Comparison of ENCODE assay signal across 9 cellular contexts in the genomic region with DNA sequence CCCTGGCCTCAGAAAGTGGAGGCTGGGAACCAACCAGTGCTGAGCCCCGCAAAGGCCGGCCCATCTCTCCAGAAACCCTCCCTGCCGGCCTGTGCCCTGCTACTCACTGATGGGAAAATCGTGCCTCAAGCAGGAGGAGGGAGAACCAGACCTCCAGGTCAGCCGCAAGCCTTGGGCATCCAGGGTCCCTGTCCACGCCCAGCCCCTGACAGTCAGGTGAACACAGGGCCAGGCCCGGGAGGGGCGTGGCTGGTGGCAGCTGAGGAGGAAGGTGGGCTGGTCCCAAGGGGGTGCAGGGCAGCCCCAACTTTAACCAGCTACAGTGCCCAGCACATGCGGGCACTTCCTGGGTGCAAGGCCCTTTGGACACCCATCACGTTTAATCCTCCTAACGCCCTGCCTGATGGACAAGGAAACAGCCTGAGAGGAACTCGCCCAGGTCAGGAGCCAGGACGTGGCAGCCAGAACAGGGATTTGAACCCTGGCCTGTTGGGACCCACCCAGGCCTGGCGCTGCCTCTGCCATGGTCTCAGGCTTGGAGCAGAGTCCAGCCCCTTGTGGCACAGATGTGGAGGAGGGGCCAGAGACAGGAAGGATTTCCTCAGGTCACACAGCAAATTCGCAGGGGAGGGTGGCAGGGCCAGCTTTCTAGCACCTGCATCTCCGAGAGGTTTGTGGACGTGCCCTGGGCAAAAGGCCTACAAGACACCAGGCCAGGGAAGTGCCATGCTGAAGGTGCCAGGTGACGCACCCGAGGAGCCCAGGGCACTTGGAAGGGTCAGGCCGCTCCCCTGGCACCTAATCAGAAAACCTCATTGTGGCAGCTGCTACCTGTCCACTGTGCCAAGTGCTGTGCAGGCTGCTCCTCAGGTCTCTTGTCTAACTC. TPM values are rescaled to one million over a fixed set of nuclear protein-coding genes. Genes with fewer than 3 reads are reported as not detected.
A peak's percentile ranks its signal among the peaks of the same experiment; 100 is the strongest.
DNase-seq lines count a peak whose midpoint lies in the region; ATAC-seq and TF ChIP-seq lines count a peak whose summit lies in the region.
"Had no signal": no experiment of that assay in that cellular context is flagged by ENCODE, and none has a peak within 500 bp of the region (broad histone marks: within the 10 kb centered on the region; RNA-seq: fewer than 3 reads in every experiment).

No MANE protein-coding gene starts in this region.

- peak overlapping the region; percentile 87 for H3K27ac Mint-ChIP-seq in T-helper 2 cell treated with Interferon-gamma antibody and Interleukin-4, amounts not matched to agents 5 μg/mL and 100 μg/mL, for 36 hours
- H3K27ac Mint-ChIP-seq in activated T-helper 1 cell treated with anti-CD3 and anti-CD28 coated beads, Interleukin-12 subunit alpha, Interleukin-12 subunit beta, Interleukin-2, Interleukin-4 antibody, amounts not matched to agents 30 ng/mL and 10 ng/mL and 1 ng/mL, durations not matched to agents 14 hours and 24 hours and 36 hours = peak overlapping the region; percentile 77
- peak overlapping the region; percentile 90 for H3K27ac Mint-ChIP-seq in stimulated activated effector memory CD8-positive, alpha-beta T cell treated with anti-CD3 and anti-CD28 coated beads, Interleukin-12 subunit alpha, Interleukin-12 subunit beta, amount 100 ng/mL, for 72 hours
- H3K27ac Mint-ChIP-seq in Calu3 (ENCODE audit: unreplicated experiment) = no peak overlapping the region

- WGBS in right cardiac atrium = 80% methylated on average over 20 of the region's 20 CpGs

- H3K27me3 ChIP-seq in right cardiac atrium (ENCODE audit: control insufficient read depth, insufficient read depth) = no peaks in the 10 kb centered on the region

- H3K36me3 Mint-ChIP-seq in T-helper 2 cell treated with Interferon-gamma antibody and Interleukin-4, amounts not matched to agents 5 μg/mL and 100 μg/mL, for 36 hours (ENCODE audit: low read depth) = peaks cover 2% of the 10 kb centered on the region
- peaks cover 7% of the 10 kb centered on the region for H3K36me3 Mint-ChIP-seq in activated T-helper 1 cell treated with anti-CD3 and anti-CD28 coated beads, Interleukin-12 subunit alpha, Interleukin-12 subunit beta, Interleukin-2, Interleukin-4 antibody, amounts not matched to agents 30 ng/mL and 10 ng/mL and 1 ng/mL, durations not matched to agents 14 hours and 24 hours and 36 hours (ENCODE audit: low read depth)
- H3K36me3 Mint-ChIP-seq in stimulated activated effector memory CD8-positive, alpha-beta T cell treated with anti-CD3 and anti-CD28 coated beads, Interleukin-12 subunit alpha, Interleukin-12 subunit beta, amount 100 ng/mL, for 72 hours = peaks cover 75% of the 10 kb centered on the region
- H3K36me3 Mint-ChIP-seq in Calu3 (ENCODE audit: insufficient read depth, unreplicated experiment) = peaks cover 5% of the 10 kb centered on the region

- CTCF ChIA-PET in Calu3 (lab: Charles Lee) = interaction anchor here (1.3 kb wide), 1 partner anchor 28 kb away, joined by 3 read pairs; no protein-coding TSS in a partner anchor

- peaks cover 46% of the 10 kb centered on the region for H3K4me1 ChIP-seq in right cardiac atrium (ENCODE audit: control insufficient read depth, insufficient read depth, low read length)

- H3K4me3 ChIP-seq in right cardiac atrium (ENCODE audit: low read length) = no peak overlapping the region

- BruUV-seq in Calu3 (replicated peaks; lab: Mats Ljungman, UMichigan) = no TSS peak

- H3K4me3 Mint-ChIP-seq in T-helper 2 cell treated with Interferon-gamma antibody and Interleukin-4, amounts not matched to agents 5 μg/mL and 100 μg/mL, for 36 hours = no peak overlapping the region
- no peak overlapping the region for H3K4me3 Mint-ChIP-seq in activated T-helper 1 cell treated with anti-CD3 and anti-CD28 coated beads, Interleukin-12 subunit alpha, Interleukin-12 subunit beta, Interleukin-2, Interleukin-4 antibody, amounts not matched to agents 30 ng/mL and 10 ng/mL and 1 ng/mL, durations not matched to agents 14 hours and 24 hours and 36 hours
- peak overlapping the region; percentile 73 for H3K4me3 Mint-ChIP-seq in stimulated activated effector memory CD8-positive, alpha-beta T cell treated with anti-CD3 and anti-CD28 coated beads, Interleukin-12 subunit alpha, Interleukin-12 subunit beta, amount 100 ng/mL, for 72 hours
- no peak overlapping the region for H3K4me3 Mint-ChIP-seq in Calu3 (ENCODE audit: low read depth, unreplicated experiment)

- H3K9me3 ChIP-seq in right cardiac atrium (ENCODE audit: control insufficient read depth, low read length) = no peaks in the 10 kb centered on the region

- H3K27me3 Mint-ChIP-seq in T-helper 2 cell treated with Interferon-gamma antibody and Interleukin-4, amounts not matched to agents 5 μg/mL and 100 μg/mL, for 36 hours (ENCODE audit: low read depth) = no peaks in the 10 kb centered on the region
- H3K27me3 Mint-ChIP-seq in activated T-helper 1 cell treated with anti-CD3 and anti-CD28 coated beads, Interleukin-12 subunit alpha, Interleukin-12 subunit beta, Interleukin-2, Interleukin-4 antibody, amounts not matched to agents 30 ng/mL and 10 ng/mL and 1 ng/mL, durations not matched to agents 14 hours and 24 hours and 36 hours (ENCODE audit: insufficient read depth) = no peaks in the 10 kb centered on the region
- H3K27me3 Mint-ChIP-seq in Calu3 (ENCODE audit: unreplicated experiment) = no peaks in the 10 kb centered on the region

- intact Hi-C loops in activated T-helper 1 cell treated with anti-CD3 and anti-CD28 coated beads, Interleukin-12 subunit alpha, Interleukin-12 subunit beta, Interleukin-2, Interleukin-4 antibody, amounts not matched to agents 30 ng/mL and 10 ng/mL and 1 ng/mL, durations not matched to agents 14 hours and 24 hours and 36 hours (cut with micrococcal nuclease) = no loop called here
- intact Hi-C loops in right cardiac atrium (cut with DNase I) (no loop called here), Calu3 (cut with micrococcal nuclease; ENCODE audit: unreplicated experiment) (no loop called here)

- H3K4me1 Mint-ChIP-seq in T-helper 2 cell treated with Interferon-gamma antibody and Interleukin-4, amounts not matched to agents 5 μg/mL and 100 μg/mL, for 36 hours (ENCODE audit: low read depth) = peaks cover 32% of the 10 kb centered on the region
- peaks cover 63% of the 10 kb centered on the region for H3K4me1 Mint-ChIP-seq in activated T-helper 1 cell treated with anti-CD3 and anti-CD28 coated beads, Interleukin-12 subunit alpha, Interleukin-12 subunit beta, Interleukin-2, Interleukin-4 antibody, amounts not matched to agents 30 ng/mL and 10 ng/mL and 1 ng/mL, durations not matched to agents 14 hours and 24 hours and 36 hours (ENCODE audit: low read depth)
- peaks cover 85% of the 10 kb centered on the region for H3K4me1 Mint-ChIP-seq in stimulated activated effector memory CD8-positive, alpha-beta T cell treated with anti-CD3 and anti-CD28 coated beads, Interleukin-12 subunit alpha, Interleukin-12 subunit beta, amount 100 ng/mL, for 72 hours
- H3K4me1 Mint-ChIP-seq in Calu3 (ENCODE audit: low read depth, unreplicated experiment) = no peaks in the 10 kb centered on the region

- ATAC-seq in right cardiac atrium = no peak
- no peak for ATAC-seq in stimulated activated effector memory CD8-positive, alpha-beta T cell treated with anti-CD3 and anti-CD28 coated beads, Interleukin-12 subunit alpha, Interleukin-12 subunit beta, amount 100 ng/mL, for 72 hours

- no peak for DNase-seq in T-helper 2 cell treated with Interferon-gamma antibody and Interleukin-4, amounts not matched to agents 5 μg/mL and 100 μg/mL, for 36 hours (ENCODE audit: low spot score)
- DNase-seq in T-helper 2 cell (no peak), right cardiac atrium (peak; percentile 14 to 54 (median 53)), Calu3 (no peak), inferior parietal cortex (ENCODE audit: extremely low spot score) (no peak), NCI-H187 (lab: John Stamatoyannopoulos, UW) (no peak)
- DNase-seq in activated T-helper 1 cell treated with anti-CD3 and anti-CD28 coated beads, Interleukin-12 subunit alpha, Interleukin-12 subunit beta, Interleukin-2, Interleukin-4 antibody, amounts not matched to agents 30 ng/mL and 10 ng/mL and 1 ng/mL, durations not matched to agents 14 hours and 24 hours and 36 hours (ENCODE audit: low spot score) = no peak
- no peak for DNase-seq in stimulated activated effector memory CD8-positive, alpha-beta T cell treated with anti-CD3 and anti-CD28 coated beads, Interleukin-12 subunit alpha, Interleukin-12 subunit beta, amount 100 ng/mL, for 72 hours (ENCODE audit: low spot score in 2 of 2)
- DNase-seq: NCI-H2171 had no signal

- no peak for TF ChIP-seq CTCF in Calu3 (IDR thresholded peaks at IDR 0.05; ENCODE audit: unreplicated experiment)

- H3K27ac ChIP-seq in right cardiac atrium (ENCODE audit: low read length) = no peak overlapping the region

- no peaks in the 10 kb centered on the region for H3K9me3 Mint-ChIP-seq in T-helper 2 cell treated with Interferon-gamma antibody and Interleukin-4, amounts not matched to agents 5 μg/mL and 100 μg/mL, for 36 hours
- H3K9me3 Mint-ChIP-seq in activated T-helper 1 cell treated with anti-CD3 and anti-CD28 coated beads, Interleukin-12 subunit alpha, Interleukin-12 subunit beta, Interleukin-2, Interleukin-4 antibody, amounts not matched to agents 30 ng/mL and 10 ng/mL and 1 ng/mL, durations not matched to agents 14 hours and 24 hours and 36 hours = no peaks in the 10 kb centered on the region
- no peaks in the 10 kb centered on the region for H3K9me3 Mint-ChIP-seq in stimulated activated effector memory CD8-positive, alpha-beta T cell treated with anti-CD3 and anti-CD28 coated beads, Interleukin-12 subunit alpha, Interleukin-12 subunit beta, amount 100 ng/mL, for 72 hours
- H3K9me3 Mint-ChIP-seq in Calu3 (ENCODE audit: low read depth, unreplicated experiment) = no peaks in the 10 kb centered on the region

RNA-seq across cellular contexts. Expression of a gene that starts 4.5 kb away (rescaled TPM):
- 88.7 and 94.4 TPM in 2 replicates for total RNA-seq in activated T-helper 1 cell treated with anti-CD3 and anti-CD28 coated beads, Interleukin-12 subunit alpha, Interleukin-12 subunit beta, Interleukin-2, Interleukin-4 antibody, amounts not matched to agents 30 ng/mL and 10 ng/mL and 1 ng/mL, durations not matched to agents 14 hours and 24 hours and 36 hours
- 10 to 100 TPM; 18.5 to 36.3 (median 32.1) TPM for total RNA-seq in right cardiac atrium
- 33.8 TPM for polyA plus RNA-seq in right cardiac atrium
- total RNA-seq in Calu3 (2022) = 13.7 and 18.2 TPM in 2 replicates

RNA-seq across cellular contexts. Expression of a gene that starts 47.1 kb away (rescaled TPM):
- total RNA-seq in activated T-helper 1 cell treated with anti-CD3 and anti-CD28 coated beads, Interleukin-12 subunit alpha, Interleukin-12 subunit beta, Interleukin-2, Interleukin-4 antibody, amounts not matched to agents 30 ng/mL and 10 ng/mL and 1 ng/mL, durations not matched to agents 14 hours and 24 hours and 36 hours = 8.6 and 9.4 TPM in 2 replicates
- 10 to 100 TPM in 3 of 4 donors, 1 to 10 TPM in 1; 9.6 to 12.8 (median 11.3) TPM for total RNA-seq in right cardiac atrium
- 7.4 TPM for polyA plus RNA-seq in right cardiac atrium
- total RNA-seq in Calu3 (2022) = not detected in 2 replicates

RNA-seq across cellular contexts. Expression of a gene that starts 54.8 kb away (rescaled TPM):
- 1.8 and 2.0 TPM in 2 replicates for total RNA-seq in activated T-helper 1 cell treated with anti-CD3 and anti-CD28 coated beads, Interleukin-12 subunit alpha, Interleukin-12 subunit beta, Interleukin-2, Interleukin-4 antibody, amounts not matched to agents 30 ng/mL and 10 ng/mL and 1 ng/mL, durations not matched to agents 14 hours and 24 hours and 36 hours
- 1 to 10 TPM; 2.9 to 9.7 (median 5.2) TPM for total RNA-seq in right cardiac atrium
- polyA plus RNA-seq in right cardiac atrium = 2.8 TPM
- total RNA-seq in Calu3 (2022) = 2.6 and 3.1 TPM in 2 replicates

Comparison
In these comparisons a context has a peak if more than half of its experiments do, and no peak if none do; other contexts are left out.
1. DNase-seq: peak in right cardiac atrium (3 of 3); none in T-helper 2 cell treated with Interferon-gamma antibody and Interleukin-4, amounts not matched to agents 5 μg/mL and 100 μg/mL, for 36 hours (single experiment), T-helper 2 cell (0 of 5), activated T-helper 1 cell treated with anti-CD3 and anti-CD28 coated beads, Interleukin-12 subunit alpha, Interleukin-12 subunit beta, Interleukin-2, Interleukin-4 antibody, amounts not matched to agents 30 ng/mL and 10 ng/mL and 1 ng/mL, durations not matched to agents 14 hours and 24 hours and 36 hours (single experiment), stimulated activated effector memory CD8-positive, alpha-beta T cell treated with anti-CD3 and anti-CD28 coated beads, Interleukin-12 subunit alpha, Interleukin-12 subunit beta, amount 100 ng/mL, for 72 hours (0 of 2), Calu3 (single experiment), inferior parietal cortex (single experiment) and NCI-H187 (0 of 2).